ENCODE assay signal across 19 cellular contexts in genomic region chr2:69250981-69251380, GRCh38.
DNase-seq lines count a peak whose midpoint lies in the region; ATAC-seq and TF ChIP-seq lines count a peak whose summit lies in the region.
"Had no signal": no experiment of that assay in that cellular context is flagged by ENCODE, and none has a peak within 500 bp of the region (broad histone marks: within the 10 kb centered on the region; RNA-seq: fewer than 3 reads in every experiment).

No MANE protein-coding gene starts in this region.

- H3K9me2 ChIP-seq in SK-N-SH: no peaks in the 10 kb centered on the region

- TF ChIP-seq EP300 in SK-N-SH (IDR thresholded peaks at IDR 0.05; ENCODE audit: borderline replicate concordance in 1 of 2, low read depth in 1 of 2, low read length in 1 of 2): no peak

- no peaks in the 10 kb centered on the region for H3K9me3 ChIP-seq in SK-N-SH
- H3K9me3 ChIP-seq in skeletal muscle satellite cell (replicated peaks; ENCODE audit: low read length): no peaks in the 10 kb centered on the region
- H3K9me3 ChIP-seq in uterus: no peaks in the 10 kb centered on the region
- no peaks in the 10 kb centered on the region for H3K9me3 ChIP-seq in testis

- POLR2A ChIA-PET in SK-N-SH (lab: Yijun Ruan, JAX): no interaction called here

- H3K36me3 ChIP-seq in SK-N-SH (replicated peaks in 1 of 2; ENCODE audit: control insufficient read depth in 1 of 2, insufficient read depth in 2 of 2, low read length in 1 of 2) (peaks cover 19 to 21% of the 10 kb centered on the region in 2 experiments), skeletal muscle satellite cell (ENCODE audit: insufficient read depth, low read length) (peaks cover 23% of the 10 kb centered on the region), uterus (no peaks in the 10 kb centered on the region), testis (ENCODE audit: low read depth, missing control alignments) (no peaks in the 10 kb centered on the region)

- TF ChIP-seq CTCF in SK-N-SH (IDR thresholded peaks at IDR 0.05) (no peak), fibroblast of villous mesenchyme (IDR thresholded peaks at IDR 0.05; ENCODE audit: insufficient read depth, low read depth, low read length) (no peak), uterus (IDR thresholded peaks at IDR 0.05) (no peak), testis (IDR thresholded peaks at IDR 0.05) (no peak)

- 79% methylated on average over 1 of the region's 1 CpG for WGBS in SK-N-SH (ENCODE audit: low lambda C conversion rate)
- 66 to 68% methylated on average over 1 of the region's 1 CpG for WGBS in testis, 2 donors

- CTCF ChIA-PET in SK-N-SH (lab: Yijun Ruan, JAX): no interaction called here

- H3K27ac ChIP-seq in SK-N-SH (ENCODE audit: low read depth in 2 of 2, low read length in 1 of 2) (peak overlapping the region; percentile 55 to 99; a peak in 3 of 4 replicates), uterus (peak overlapping the region in 1 of 2 donors; percentile 58), testis (no peak overlapping the region)

- H3F3A ChIP-seq in SK-N-SH (replicated peaks; ENCODE audit: insufficient read depth): peaks cover 39% of the 10 kb centered on the region

- H3K4me2 ChIP-seq in SK-N-SH (0 out of 2 replicates have a peak overlapping the region, but pooled peaks have one; percentile 53), skeletal muscle satellite cell (ENCODE audit: low read length) (no peak overlapping the region)

- intact Hi-C loops in uterus (cut with DNase I; ENCODE audit: low total_unique reads) (no loop called here), testis (cut with DNase I; ENCODE audit: low total_unique reads) (no loop called here)

- H3K4me3 ChIP-seq in SK-N-SH (ENCODE audit: low read depth in 2 of 2, low read length in 1 of 2): no peak overlapping the region
- no peak overlapping the region for H3K4me3 ChIP-seq in fibroblast of villous mesenchyme (ENCODE audit: low read depth, low read length)
- no peak overlapping the region for H3K4me3 ChIP-seq in skeletal muscle satellite cell (ENCODE audit: low read length)
- no peak overlapping the region for H3K4me3 ChIP-seq in uterus
- no peak overlapping the region for H3K4me3 ChIP-seq in testis

- H3K79me2 ChIP-seq in SK-N-SH (ENCODE audit: insufficient read depth): no peaks in the 10 kb centered on the region

- no peaks in the 10 kb centered on the region for H3K27me3 ChIP-seq in SK-N-SH (ENCODE audit: insufficient read depth)
- no peaks in the 10 kb centered on the region for H3K27me3 ChIP-seq in skeletal muscle satellite cell (ENCODE audit: control insufficient read depth, insufficient read depth, low read length)
- H3K27me3 ChIP-seq in uterus: no peaks in the 10 kb centered on the region
- H3K27me3 ChIP-seq in testis: no peaks in the 10 kb centered on the region

- no peak for TF ChIP-seq POLR2A in uterus (IDR thresholded peaks at IDR 0.05)
- TF ChIP-seq POLR2A in testis (IDR thresholded peaks at IDR 0.05): no peak

- no peaks in the 10 kb centered on the region for H4K20me1 ChIP-seq in SK-N-SH (ENCODE audit: insufficient read depth)

- H3K4me1 ChIP-seq in SK-N-SH (ENCODE audit: control insufficient read depth in 1 of 2, insufficient read depth in 2 of 2, low read depth in 1 of 2, low read length in 1 of 2) (peaks cover 2 to 27% of the 10 kb centered on the region in 2 experiments), skeletal muscle satellite cell (ENCODE audit: control insufficient read depth, insufficient read depth, low read length) (peaks cover 48% of the 10 kb centered on the region), uterus (peaks cover 0 to 6% of the 10 kb centered on the region in 2 donors), testis (no peaks in the 10 kb centered on the region)

- peak overlapping the region; percentile 75; the same call in 1 of the 2 replicates for H3K9ac ChIP-seq in SK-N-SH
- H3K9ac ChIP-seq in skeletal muscle satellite cell (ENCODE audit: low read depth, low read length): peak overlapping the region; percentile 87

- H2AFZ ChIP-seq in SK-N-SH (ENCODE audit: low read depth): no peak overlapping the region

- peak; percentile 22 for DNase-seq in EH (ENCODE audit: low read depth)
- no peak for DNase-seq in SK-N-SH
- DNase-seq in fibroblast of villous mesenchyme (ENCODE audit: low read depth): peak; percentile 75
- no peak for DNase-seq in LoVo (ENCODE audit: low spot score)
- no peak for DNase-seq in uterus
- DNase-seq in testis: no peak
- DNase-seq: CD4-positive, CD25-positive, alpha-beta regulatory T cell; H9; KBM-7; MV-4-11; NCI-H1105 treated with DMSO at 0.1 percent for 48 hours; NCI-H2029 treated with DMSO at 0.1 percent for 48 hours; NCI-H345; NCI-H524; NCI-H82; OCI-M1; SHP77 had no signal

- no peak for TF ChIP-seq RAD21 in SK-N-SH (IDR thresholded peaks at IDR 0.05; ENCODE audit: low read length)

- no peak for ATAC-seq in GM18502 (IDR thresholded peaks at IDR 0.05; ENCODE audit: poor library complexity, unreplicated experiment)

TF ChIP-seq in SK-N-SH, 30 proteins besides CTCF, POLR2A, EP300 and RAD21:
- TF ChIP-seq MEF2A (IDR thresholded peaks at IDR 0.05; ENCODE audit: borderline replicate concordance, low read depth): no peak
- TF ChIP-seq YY1 (IDR thresholded peaks at IDR 0.05; ENCODE audit: low read depth): no peak
- TF ChIP-seq ZBTB33 (IDR thresholded peaks at IDR 0.05; ENCODE audit: borderline replicate concordance, low read depth): no peak
- no peak for TF ChIP-seq ELF1 (IDR thresholded peaks at IDR 0.05)
- TF ChIP-seq SMC3 (IDR thresholded peaks at IDR 0.05; ENCODE audit: low read depth, low read length): no peak
- TF ChIP-seq CHD2 (IDR thresholded peaks at IDR 0.05; ENCODE audit: low read length, partially characterized antibody): no peak
- TF ChIP-seq TEAD4 (IDR thresholded peaks at IDR 0.05; ENCODE audit: borderline replicate concordance, insufficient read depth): no peak

Comparison
In these comparisons a context has a peak if more than half of its experiments do, and no peak if none do; other contexts are left out.
1. DNase-seq: peak in EH (single experiment) and fibroblast of villous mesenchyme (single experiment); none in SK-N-SH (single experiment), LoVo (single experiment), uterus (0 of 2) and testis (single experiment).
2. H3K27ac ChIP-seq: peak in SK-N-SH (2 of 2); none in testis (0 of 2).